16 cellular contexts compared by ENCODE assay signal in genomic region chr12:109743076-109743910, GRCh38. TPM values are rescaled to one million over a fixed set of nuclear protein-coding genes. Genes with fewer than 3 reads are reported as not detected.
DNase-seq lines count a peak whose midpoint lies in the region; ATAC-seq, FAIRE-seq and TF ChIP-seq lines count a peak whose summit lies in the region.
"Had no signal": no experiment of that assay in that cellular context is flagged by ENCODE, and none has a peak within 500 bp of the region (broad histone marks: within the 10 kb centered on the region; RNA-seq: fewer than 3 reads in every experiment).

No MANE protein-coding gene starts in this region.

- WGBS in pancreas, 2 donors = 86 to 93% methylated on average over 17 of the region's 17 CpGs

- H3K27ac ChIP-seq in RWPE2 (ENCODE audit: poor library complexity, severe bottlenecking) (no peak overlapping the region), pancreas (no peak overlapping the region)
- H3K27ac ChIP-seq: BLaER1 had no signal

- no peak overlapping the region for H3K4me3 Mint-ChIP-seq in chondrocyte (ENCODE audit: unreplicated experiment)
- H3K4me3 Mint-ChIP-seq: immature natural killer cell; T-helper 1 cell treated with Interleukin-12 subunit alpha and Interleukin-12 subunit beta and Interleukin-4 antibody, amounts not matched to agents 30 μg/mL and 1 μg/mL, for 36 hours; type B pancreatic cell had no signal

- H3K36me3 Mint-ChIP-seq in chondrocyte (ENCODE audit: low read depth) = no peaks in the 10 kb centered on the region
- H3K36me3 Mint-ChIP-seq: immature natural killer cell, type B pancreatic cell had no signal

- TF ChIP-seq CTCF in RWPE2 (IDR thresholded peaks at IDR 0.05; ENCODE audit: poor library complexity, severe bottlenecking) = no peak
- TF ChIP-seq CTCF in chondrocyte (IDR thresholded peaks at IDR 0.05) = no peak
- no peak for TF ChIP-seq CTCF in pancreas (IDR thresholded peaks at IDR 0.05)

- no peak overlapping the region for H3K27ac Mint-ChIP-seq in chondrocyte (ENCODE audit: unreplicated experiment)
- H3K27ac Mint-ChIP-seq: immature natural killer cell; T-helper 1 cell treated with Interleukin-12 subunit alpha and Interleukin-12 subunit beta and Interleukin-4 antibody, amounts not matched to agents 30 μg/mL and 1 μg/mL, for 36 hours had no signal

- no peak for FAIRE-seq in pancreas (lab: Jason Lieb, UNC)
- FAIRE-seq: D721Med had no signal

- intact Hi-C loops in pancreas (cut with DNase I) = no loop called here

- H3K4me1 ChIP-seq in RWPE2 (ENCODE audit: insufficient read depth, poor library complexity, severe bottlenecking) = no peaks in the 10 kb centered on the region
- peaks cover 8 to 15% (median 12%) of the 10 kb centered on the region in 3 donors for H3K4me1 ChIP-seq in pancreas

- peaks cover 3% of the 10 kb centered on the region for H3K27me3 Mint-ChIP-seq in chondrocyte (ENCODE audit: low read depth)
- H3K27me3 Mint-ChIP-seq: type B pancreatic cell had no signal

- H3K27me3 ChIP-seq in RWPE2 (ENCODE audit: insufficient read depth, poor library complexity, severe bottlenecking) (no peaks in the 10 kb centered on the region), pancreas (no peaks in the 10 kb centered on the region)
- H3K27me3 ChIP-seq: BLaER1 had no signal

- H3K4me3 ChIP-seq in RWPE2 (ENCODE audit: severe bottlenecking) (no peak overlapping the region), pancreas (no peak overlapping the region)
- H3K4me3 ChIP-seq: BLaER1, smooth muscle cell had no signal

- no peaks in the 10 kb centered on the region for H3K36me3 ChIP-seq in RWPE2 (ENCODE audit: low read depth)
- no peaks in the 10 kb centered on the region for H3K36me3 ChIP-seq in pancreas
- H3K36me3 ChIP-seq: BLaER1 had no signal

- H3K9me3 ChIP-seq in RWPE2 (ENCODE audit: severe bottlenecking) = no peaks in the 10 kb centered on the region
- H3K9me3 ChIP-seq in pancreas = no peaks in the 10 kb centered on the region
- H3K9me3 ChIP-seq: BLaER1 had no signal

- H3K4me1 Mint-ChIP-seq in chondrocyte (ENCODE audit: low read depth) = peaks cover 3% of the 10 kb centered on the region
- H3K4me1 Mint-ChIP-seq: immature natural killer cell had no signal

- H3K9me3 Mint-ChIP-seq in chondrocyte (ENCODE audit: low read depth) = no peaks in the 10 kb centered on the region
- H3K9me3 Mint-ChIP-seq: immature natural killer cell; T-helper 1 cell treated with Interleukin-12 subunit alpha and Interleukin-12 subunit beta and Interleukin-4 antibody, amounts not matched to agents 30 μg/mL and 1 μg/mL, for 36 hours; type B pancreatic cell had no signal

- ATAC-seq in RWPE2 (ENCODE audit: low read depth) (no peak), pancreas (no peak), GM21723 (IDR thresholded peaks at IDR 0.05; ENCODE audit: unreplicated experiment) (no peak), HG03135 (IDR thresholded peaks at IDR 0.05; ENCODE audit: unreplicated experiment) (no peak)

- DNase-seq in RWPE2 (ENCODE audit: low spot score) (peak; percentile 41), chondrocyte (ENCODE audit: low spot score) (peak; percentile 77), islet precursor cell (peak; percentile 57), pancreas (peak in 4 of 6 donors; percentile 7 to 50 (median 25)), NCI-H146 treated with DMSO at 0.1 percent for 48 hours (lab: John Stamatoyannopoulos, UW; ENCODE audit: unreplicated experiment) (no peak), NK-92 (lab: John Stamatoyannopoulos, UW; ENCODE audit: unreplicated experiment) (no peak)
- DNase-seq: immature natural killer cell, NCI-H1694, NCI-H446 had no signal

RNA-seq across cellular contexts. Expression of gene FAM222A, which starts 29.7 kb away (rescaled TPM):
- total RNA-seq in chondrocyte = 1.0 to 1.5 TPM (median 1.2 TPM) in 3 replicates
- 1 to 10 TPM; 2.1 to 4.3 (median 3.3) TPM for total RNA-seq in pancreas
- polyA plus RNA-seq in pancreas = 10 to 100 TPM in 1 of 2 donors, 1 to 10 TPM in 1; 5.6 to 14.6 TPM

Comparison
In these comparisons a context has a peak if more than half of its experiments do, and no peak if none do; other contexts are left out.
1. DNase-seq: peak in RWPE2 (single experiment), chondrocyte (single experiment), islet precursor cell (single experiment) and pancreas (4 of 6); none in NCI-H146 treated with DMSO at 0.1 percent for 48 hours (single experiment) and NK-92 (single experiment).